In genomic region chr1:204102029-204102611, GRCh38 we compare ENCODE assay signal across 1 cellular context.
TF ChIP-seq lines count a peak whose summit lies in the region.

No MANE protein-coding gene starts in this region.

TF ChIP-seq in H1, 55 proteins besides CTCF, POLR2A, EP300 and RAD21:
- TF ChIP-seq CTBP2 (IDR thresholded peaks at IDR 0.05; ENCODE audit: borderline replicate concordance, insufficient read depth, insufficient read length, low read length) (no peak), CBX8 (IDR thresholded peaks at IDR 0.05; ENCODE audit: borderline replicate concordance, low read depth, low read length) (no peak), SP2 (IDR thresholded peaks at IDR 0.05; ENCODE audit: low read length) (no peak), ATF2 (IDR thresholded peaks at IDR 0.05; ENCODE audit: low read length) (no peak), CREB1 (IDR thresholded peaks at IDR 0.05) (no peak), EGR1 (IDR thresholded peaks at IDR 0.05; ENCODE audit: borderline replicate concordance, low read depth, low read length) (no peak)
